Comparison of ENCODE assay signal across 9 cellular contexts in the genomic region with DNA sequence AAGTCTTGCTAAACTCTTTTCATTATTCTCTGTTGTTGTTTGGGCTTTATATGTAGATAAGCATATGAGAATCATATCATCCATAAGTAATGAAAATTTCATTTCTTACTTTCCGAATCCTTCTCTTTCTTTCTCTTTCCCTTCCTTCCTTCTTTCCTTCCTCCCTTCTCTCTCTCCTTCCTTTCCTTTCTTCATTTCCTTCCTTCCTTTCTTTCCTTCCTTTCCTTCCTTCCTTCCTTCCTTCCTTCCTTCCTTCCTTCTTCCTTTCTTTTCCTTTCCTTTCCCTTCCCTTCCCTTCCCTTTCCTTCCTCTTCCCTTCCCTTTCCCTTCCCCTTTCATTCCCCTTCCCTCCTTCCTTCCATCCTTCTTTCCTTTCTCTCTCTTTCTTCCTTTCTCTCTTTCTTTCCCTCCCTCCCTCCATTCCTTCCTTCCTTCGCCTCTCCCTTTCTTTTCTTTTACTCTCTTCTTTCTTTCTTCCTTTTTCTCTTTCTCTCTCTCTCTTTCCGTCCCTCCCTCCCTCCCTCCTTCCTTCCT.
"Had no signal": no experiment of that assay in that cellular context is flagged by ENCODE, and none has a peak within 500 bp of the region (broad histone marks: within the 10 kb centered on the region; RNA-seq: fewer than 3 reads in every experiment).

No MANE protein-coding gene starts in this region.

- H3K4me3 ChIP-seq: GM23338 had no signal

- H2AFZ ChIP-seq: GM23338 had no signal

- ATAC-seq: GM23338 had no signal

- DNase-seq: H9, HCEC 1CT, HFFc6, KG1 had no signal

- FAIRE-seq: H1, H54, HTR-8/SVneo had no signal

- H3K4me2 ChIP-seq: GM23338 had no signal

- H3K4me1 Mint-ChIP-seq: GM23338, H9, IgD-negative memory B cell had no signal

- H3K4me3 Mint-ChIP-seq: GM23338, H9, HFFc6, IgD-negative memory B cell had no signal

- H3K27ac Mint-ChIP-seq: GM23338, H9, HFFc6, IgD-negative memory B cell had no signal
